Comparison of ENCODE assay signal across 2 cellular contexts in the genomic region with DNA sequence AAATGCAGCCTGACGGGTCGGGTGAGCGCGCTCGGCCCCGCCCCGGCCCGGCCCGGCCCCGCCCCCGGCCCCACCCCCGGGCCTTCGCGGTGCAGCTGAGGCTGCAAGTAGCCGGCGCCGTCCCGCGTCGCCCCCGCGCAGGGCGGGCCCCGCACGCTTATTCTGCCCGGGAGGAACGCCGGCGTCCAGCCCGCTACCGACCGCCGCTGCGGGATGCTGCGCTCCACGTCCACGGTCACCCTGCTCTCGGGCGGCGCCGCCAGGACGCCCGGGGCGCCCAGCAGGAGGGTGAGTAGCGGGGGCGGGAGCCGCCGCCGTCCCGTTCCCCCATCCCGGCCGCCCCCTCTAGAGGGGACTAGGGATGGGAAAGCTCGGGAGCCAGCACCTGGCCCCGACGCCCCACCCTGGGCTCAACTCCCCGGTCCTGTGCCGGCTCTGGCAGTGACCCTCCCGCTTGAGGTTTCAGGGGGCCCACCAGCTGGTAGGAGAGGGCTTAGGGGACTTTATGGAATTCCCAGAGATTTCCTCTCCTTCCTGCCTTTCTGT.
A peak's percentile ranks its signal among the peaks of the same experiment; 100 is the strongest.
TF ChIP-seq lines count a peak whose summit lies in the region.

A gene with protein sequence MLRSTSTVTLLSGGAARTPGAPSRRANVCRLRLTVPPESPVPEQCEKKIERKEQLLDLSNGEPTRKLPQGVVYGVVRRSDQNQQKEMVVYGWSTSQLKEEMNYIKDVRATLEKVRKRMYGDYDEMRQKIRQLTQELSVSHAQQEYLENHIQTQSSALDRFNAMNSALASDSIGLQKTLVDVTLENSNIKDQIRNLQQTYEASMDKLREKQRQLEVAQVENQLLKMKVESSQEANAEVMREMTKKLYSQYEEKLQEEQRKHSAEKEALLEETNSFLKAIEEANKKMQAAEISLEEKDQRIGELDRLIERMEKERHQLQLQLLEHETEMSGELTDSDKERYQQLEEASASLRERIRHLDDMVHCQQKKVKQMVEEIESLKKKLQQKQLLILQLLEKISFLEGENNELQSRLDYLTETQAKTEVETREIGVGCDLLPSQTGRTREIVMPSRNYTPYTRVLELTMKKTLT (plus strand): TSS at position 83 of the 546 bp plus-strand sequence. CDS start 131 bp downstream, at position 214.

TF ChIP-seq in HEK293, 187 proteins besides CTCF, POLR2A, EP300 and RAD21 (continued from another document and continues in another):
- TF ChIP-seq SETDB1 (IDR thresholded peaks at IDR 0.05; ENCODE audit: insufficient read length, low read length) (no peak), ZNF350 (tag by site-specific recombination; IDR thresholded peaks at IDR 0.05) (no peak), BCL11A (tag by site-specific recombination; IDR thresholded peaks at IDR 0.05; ENCODE audit: low read depth) (no peak), IKZF3 (tag by site-specific recombination; IDR thresholded peaks at IDR 0.05) (0 out of 2 replicates have a peak, but pooled peaks have one; percentile 13), ZFP37 (tag by site-specific recombination; IDR thresholded peaks at IDR 0.05) (no peak), ZNF658 (tag by site-specific recombination; IDR thresholded peaks at IDR 0.05) (no peak), ZBTB8A (tag by site-specific recombination; IDR thresholded peaks at IDR 0.05) (0 out of 2 replicates have a peak, but pooled peaks have one; percentile 41), ZNF747 (tag by site-specific recombination; IDR thresholded peaks at IDR 0.05) (no peak), OSR2 (tag by site-specific recombination; IDR thresholded peaks at IDR 0.05) (0 out of 2 replicates have a peak, but pooled peaks have one; percentile 26), TCF7L2 (IDR thresholded peaks at IDR 0.05; ENCODE audit: borderline replicate concordance, low read depth, low read length) (no peak), ZNF292 (tag by site-specific recombination; IDR thresholded peaks at IDR 0.05; ENCODE audit: borderline replicate concordance, low read depth) (no peak), ZFP69B (tag by site-specific recombination; IDR thresholded peaks at IDR 0.05) (peak; percentile 47; the same call in 1 of the 2 replicates), ZNF473 (tag by site-specific recombination; IDR thresholded peaks at IDR 0.05) (no peak), ZNF335 (tag by site-specific recombination; conservative IDR thresholded peaks at IDR 0.05) (peak; percentile 60), PRDM1 (tag by site-specific recombination; IDR thresholded peaks at IDR 0.05) (no peak), ZNF621 (tag by site-specific recombination; IDR thresholded peaks at IDR 0.05) (no peak), ZNF366 (tag by site-specific recombination; conservative IDR thresholded peaks at IDR 0.05) (no peak), ZNF341 (tag by site-specific recombination; IDR thresholded peaks at IDR 0.05; ENCODE audit: low read depth) (no peak), ZIC2 (tag by site-specific recombination; IDR thresholded peaks at IDR 0.05) (peak; percentile 53)
- TF ChIP-seq, protein P1, sequence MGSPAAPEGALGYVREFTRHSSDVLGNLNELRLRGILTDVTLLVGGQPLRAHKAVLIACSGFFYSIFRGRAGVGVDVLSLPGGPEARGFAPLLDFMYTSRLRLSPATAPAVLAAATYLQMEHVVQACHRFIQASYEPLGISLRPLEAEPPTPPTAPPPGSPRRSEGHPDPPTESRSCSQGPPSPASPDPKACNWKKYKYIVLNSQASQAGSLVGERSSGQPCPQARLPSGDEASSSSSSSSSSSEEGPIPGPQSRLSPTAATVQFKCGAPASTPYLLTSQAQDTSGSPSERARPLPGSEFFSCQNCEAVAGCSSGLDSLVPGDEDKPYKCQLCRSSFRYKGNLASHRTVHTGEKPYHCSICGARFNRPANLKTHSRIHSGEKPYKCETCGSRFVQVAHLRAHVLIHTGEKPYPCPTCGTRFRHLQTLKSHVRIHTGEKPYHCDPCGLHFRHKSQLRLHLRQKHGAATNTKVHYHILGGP (tag by site-specific recombination; IDR thresholded peaks at IDR 0.05) = no peak
- TF ChIP-seq, protein P2, sequence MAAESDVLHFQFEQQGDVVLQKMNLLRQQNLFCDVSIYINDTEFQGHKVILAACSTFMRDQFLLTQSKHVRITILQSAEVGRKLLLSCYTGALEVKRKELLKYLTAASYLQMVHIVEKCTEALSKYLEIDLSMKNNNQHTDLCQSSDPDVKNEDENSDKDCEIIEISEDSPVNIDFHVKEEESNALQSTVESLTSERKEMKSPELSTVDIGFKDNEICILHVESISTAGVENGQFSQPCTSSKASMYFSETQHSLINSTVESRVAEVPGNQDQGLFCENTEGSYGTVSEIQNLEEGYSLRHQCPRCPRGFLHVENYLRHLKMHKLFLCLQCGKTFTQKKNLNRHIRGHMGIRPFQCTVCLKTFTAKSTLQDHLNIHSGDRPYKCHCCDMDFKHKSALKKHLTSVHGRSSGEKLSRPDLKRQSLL (tag by site-specific recombination; IDR thresholded peaks at IDR 0.05) = no peak
- TF ChIP-seq, protein P3, sequence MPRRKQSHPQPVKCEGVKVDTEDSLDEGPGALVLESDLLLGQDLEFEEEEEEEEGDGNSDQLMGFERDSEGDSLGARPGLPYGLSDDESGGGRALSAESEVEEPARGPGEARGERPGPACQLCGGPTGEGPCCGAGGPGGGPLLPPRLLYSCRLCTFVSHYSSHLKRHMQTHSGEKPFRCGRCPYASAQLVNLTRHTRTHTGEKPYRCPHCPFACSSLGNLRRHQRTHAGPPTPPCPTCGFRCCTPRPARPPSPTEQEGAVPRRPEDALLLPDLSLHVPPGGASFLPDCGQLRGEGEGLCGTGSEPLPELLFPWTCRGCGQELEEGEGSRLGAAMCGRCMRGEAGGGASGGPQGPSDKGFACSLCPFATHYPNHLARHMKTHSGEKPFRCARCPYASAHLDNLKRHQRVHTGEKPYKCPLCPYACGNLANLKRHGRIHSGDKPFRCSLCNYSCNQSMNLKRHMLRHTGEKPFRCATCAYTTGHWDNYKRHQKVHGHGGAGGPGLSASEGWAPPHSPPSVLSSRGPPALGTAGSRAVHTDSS (tag by site-specific recombination; IDR thresholded peaks at IDR 0.05) = no peak
- TF ChIP-seq, protein P4, sequence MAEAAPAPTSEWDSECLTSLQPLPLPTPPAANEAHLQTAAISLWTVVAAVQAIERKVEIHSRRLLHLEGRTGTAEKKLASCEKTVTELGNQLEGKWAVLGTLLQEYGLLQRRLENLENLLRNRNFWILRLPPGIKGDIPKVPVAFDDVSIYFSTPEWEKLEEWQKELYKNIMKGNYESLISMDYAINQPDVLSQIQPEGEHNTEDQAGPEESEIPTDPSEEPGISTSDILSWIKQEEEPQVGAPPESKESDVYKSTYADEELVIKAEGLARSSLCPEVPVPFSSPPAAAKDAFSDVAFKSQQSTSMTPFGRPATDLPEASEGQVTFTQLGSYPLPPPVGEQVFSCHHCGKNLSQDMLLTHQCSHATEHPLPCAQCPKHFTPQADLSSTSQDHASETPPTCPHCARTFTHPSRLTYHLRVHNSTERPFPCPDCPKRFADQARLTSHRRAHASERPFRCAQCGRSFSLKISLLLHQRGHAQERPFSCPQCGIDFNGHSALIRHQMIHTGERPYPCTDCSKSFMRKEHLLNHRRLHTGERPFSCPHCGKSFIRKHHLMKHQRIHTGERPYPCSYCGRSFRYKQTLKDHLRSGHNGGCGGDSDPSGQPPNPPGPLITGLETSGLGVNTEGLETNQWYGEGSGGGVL (tag by site-specific recombination; IDR thresholded peaks at IDR 0.05) = peak; percentile 68
- TF ChIP-seq, protein P5, sequence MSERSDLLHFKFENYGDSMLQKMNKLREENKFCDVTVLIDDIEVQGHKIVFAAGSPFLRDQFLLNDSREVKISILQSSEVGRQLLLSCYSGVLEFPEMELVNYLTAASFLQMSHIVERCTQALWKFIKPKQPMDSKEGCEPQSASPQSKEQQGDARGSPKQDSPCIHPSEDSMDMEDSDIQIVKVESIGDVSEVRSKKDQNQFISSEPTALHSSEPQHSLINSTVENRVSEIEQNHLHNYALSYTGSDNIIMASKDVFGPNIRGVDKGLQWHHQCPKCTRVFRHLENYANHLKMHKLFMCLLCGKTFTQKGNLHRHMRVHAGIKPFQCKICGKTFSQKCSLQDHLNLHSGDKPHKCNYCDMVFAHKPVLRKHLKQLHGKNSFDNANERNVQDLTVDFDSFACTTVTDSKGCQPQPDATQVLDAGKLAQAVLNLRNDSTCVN (tag by site-specific recombination; optimal IDR thresholded peaks at IDR 0.05) = peak; percentile 54

TF ChIP-seq in WTC11, 78 proteins besides CTCF, POLR2A, EP300 and RAD21 (continued from another document):
- TF ChIP-seq ZBTB21 (CRISPR knock-in tag; IDR thresholded peaks at IDR 0.05; ENCODE audit: borderline replicate concordance) = no peak
- peak; percentile 54; the same call in 1 of the 2 replicates for TF ChIP-seq SP1 (CRISPR knock-in tag; conservative IDR thresholded peaks at IDR 0.05)
- no peak for TF ChIP-seq ZNF416 (CRISPR knock-in tag; IDR thresholded peaks at IDR 0.05)
- TF ChIP-seq SOX15 (CRISPR knock-in tag; IDR thresholded peaks at IDR 0.05) = no peak
- no peak for TF ChIP-seq NFATC4 (CRISPR knock-in tag; IDR thresholded peaks at IDR 0.05)
- TF ChIP-seq TEAD4 (CRISPR knock-in tag; IDR thresholded peaks at IDR 0.05) = no peak
- no peak for TF ChIP-seq ZNF317 (CRISPR knock-in tag; IDR thresholded peaks at IDR 0.05; ENCODE audit: borderline replicate concordance, low read depth)
- no peak for TF ChIP-seq ZNF671 (CRISPR knock-in tag; IDR thresholded peaks at IDR 0.05)
- TF ChIP-seq ZNF396 (CRISPR knock-in tag; IDR thresholded peaks at IDR 0.05; ENCODE audit: borderline replicate concordance) = no peak
- TF ChIP-seq ZNF219 (CRISPR knock-in tag; IDR thresholded peaks at IDR 0.05; ENCODE audit: borderline replicate concordance) = no peak
